ENCODE assay signal across 16 cellular contexts in genomic region chr19:17902701-17903100, GRCh38. TPM values are rescaled to one million over a fixed set of nuclear protein-coding genes. Genes with fewer than 3 reads are reported as not detected.
DNase-seq lines count a peak whose midpoint lies in the region; ATAC-seq, FAIRE-seq and TF ChIP-seq lines count a peak whose summit lies in the region.
"Had no signal": no experiment of that assay in that cellular context is flagged by ENCODE, and none has a peak within 500 bp of the region (broad histone marks: within the 10 kb centered on the region; RNA-seq: fewer than 3 reads in every experiment).

No MANE protein-coding gene starts in this region.

- no peak for TF ChIP-seq RAD21 in SK-N-SH (IDR thresholded peaks at IDR 0.05; ENCODE audit: low read length)
- no peak for TF ChIP-seq RAD21 in H1 (IDR thresholded peaks at IDR 0.05 in 1 of 2, conservative IDR thresholded peaks at IDR 0.05 in 1 of 2; ENCODE audit: low read depth in 2 of 2, low read length in 2 of 2)

- no peaks in the 10 kb centered on the region for H4K20me1 ChIP-seq in SK-N-SH (ENCODE audit: insufficient read depth)
- no peaks in the 10 kb centered on the region for H4K20me1 ChIP-seq in H1 (replicated peaks in 1 of 2; ENCODE audit: control insufficient read depth in 1 of 2, insufficient read depth in 2 of 2, low read length in 2 of 2)

- TF ChIP-seq POLR2A in H1 (IDR thresholded peaks at IDR 0.05; ENCODE audit: control extremely low read depth in 1 of 2, low read depth in 2 of 2, low read length in 2 of 2): no peak

- no peak overlapping the region for H4K5ac ChIP-seq in H1 (ENCODE audit: insufficient read length, low read depth, low read length)

- intact Hi-C loops in Caco-2 (cut with micrococcal nuclease; ENCODE audit: unreplicated experiment): no loop called here

- H3K18ac ChIP-seq in H1 (ENCODE audit: extremely low read depth, low read length): no peak overlapping the region

- no TSS peak for BruUV-seq in Caco-2 (replicated peaks; lab: Mats Ljungman, UMichigan)

- H2AFZ ChIP-seq in SK-N-SH (ENCODE audit: low read depth) (peak overlapping the region; percentile 63), H1 (ENCODE audit: low read length) (peak overlapping the region; percentile 27; the same call in 1 of the 2 replicates)

- DNase-seq in SK-N-SH (no peak), NCI-H446 (lab: John Stamatoyannopoulos, UW) (peak; percentile 62 to 86), H1 (ENCODE audit: low read depth in 1 of 2, low spot score in 2 of 2) (no peak), smooth muscle cell of the brain vasculature (ENCODE audit: low read depth, low spot score) (peak; percentile 28), HT-29 (ENCODE audit: low spot score) (no peak), activated gamma-delta T cell (lab: John Stamatoyannopoulos, UW) (no peak), Caco-2 (no peak)
- DNase-seq: NCI-H1436 treated with DMSO at 0.1 percent for 48 hours; stimulated activated CD8-positive, alpha-beta memory T cell treated with anti-CD3 and anti-CD28 coated beads, Interleukin-4, amount 100 ng/mL, for 48 hours had no signal

- no peaks in the 10 kb centered on the region for H3K9me3 ChIP-seq in SK-N-SH
- H3K9me3 ChIP-seq in H1 (ENCODE audit: insufficient read depth in 2 of 2, low read depth in 1 of 2, low read length in 1 of 2): peaks cover 8 to 10% of the 10 kb centered on the region in 2 experiments; a peak in 3 of 4 replicates
- H3K9me3 ChIP-seq in Caco-2: 0 out of 2 replicates have a peak, but pooled peaks cover 2% of the 10 kb centered on the region

- H4K8ac ChIP-seq in H1 (ENCODE audit: extremely low read depth, insufficient read depth, low read length): no peak overlapping the region

- 36% methylated on average over 5 of the region's 6 CpGs for WGBS in SK-N-SH (ENCODE audit: low lambda C conversion rate)
- 90% methylated on average over 6 of the region's 6 CpGs; no CpG with 5 or more reads in 1 of the 2 experiments for WGBS in H1 (ENCODE audit: extremely low coverage in 1 of 2, insufficient coverage in 1 of 2, insufficient read length in 1 of 2, insufficient replicate concordance in 2 of 2, low coverage in 1 of 2, low lambda C conversion rate in 2 of 2, missing lambda C conversion rate in 1 of 2), 2 experiments

- no peaks in the 10 kb centered on the region for H3K36me3 Mint-ChIP-seq in Caco-2 (ENCODE audit: insufficient read depth, unreplicated experiment)
- H3K36me3 Mint-ChIP-seq: activated naive CD4-positive, alpha-beta T cell treated with anti-CD3 and anti-CD28 coated beads, Interleukin-2, amount 50 U/mL, for 24 hours had no signal

- H3K79me1 ChIP-seq in H1 (ENCODE audit: low read depth, low read length): no peaks in the 10 kb centered on the region

- H3K4me2 ChIP-seq in SK-N-SH (0 out of 2 replicates have a peak overlapping the region, but pooled peaks have one; percentile 15), H1 (ENCODE audit: insufficient read depth in 1 of 2, low read depth in 2 of 2, low read length in 2 of 2) (no peak overlapping the region)

- FAIRE-seq in H1 (lab: Jason Lieb, UNC): no peak
- FAIRE-seq: G401.6 had no signal

- H2BK12ac ChIP-seq in H1 (ENCODE audit: low read depth, low read length): no peak overlapping the region

- no peak overlapping the region for H3K27ac ChIP-seq in SK-N-SH (ENCODE audit: low read depth in 2 of 2, low read length in 1 of 2)
- peak overlapping the region; percentile 2; the same call in 1 of the 2 replicates for H3K27ac ChIP-seq in H1 (ENCODE audit: low read depth, low read length)

- no peak overlapping the region for H3K4me3 ChIP-seq in SK-N-SH (ENCODE audit: low read depth in 2 of 2, low read length in 1 of 2)
- H3K4me3 ChIP-seq in H1 (ENCODE audit: extremely low read depth in 1 of 4, insufficient read depth in 2 of 4, low read depth in 3 of 4, low read length in 4 of 4): no peak overlapping the region
- no peak overlapping the region for H3K4me3 ChIP-seq in Caco-2 (ENCODE audit: low read depth, low read length)
- H3K4me3 ChIP-seq: lung had no signal

- CTCF ChIA-PET in SK-N-SH (lab: Yijun Ruan, JAX) (no interaction called here), H1 (lab: Charles Lee; ENCODE audit: partially characterized antibody) (no interaction called here), Caco-2 (lab: Charles Lee) (no interaction called here)

- H3K9me3 Mint-ChIP-seq in Caco-2 (ENCODE audit: unreplicated experiment): no peaks in the 10 kb centered on the region
- H3K9me3 Mint-ChIP-seq: activated naive CD4-positive, alpha-beta T cell treated with anti-CD3 and anti-CD28 coated beads, Interleukin-2, amount 50 U/mL, for 24 hours; T-helper 1 cell treated with Interleukin-12 subunit alpha and Interleukin-12 subunit beta and Interleukin-4 antibody, amounts not matched to agents 30 μg/mL and 1 μg/mL, for 36 hours had no signal

- peak overlapping the region; percentile 75; the same call in 1 of the 2 replicates for H2AK5ac ChIP-seq in H1 (ENCODE audit: low read depth, low read length)

- peaks cover 4% of the 10 kb centered on the region for H3K27me3 Mint-ChIP-seq in Caco-2 (ENCODE audit: insufficient read depth, unreplicated experiment)
- H3K27me3 Mint-ChIP-seq: activated naive CD4-positive, alpha-beta T cell treated with anti-CD3 and anti-CD28 coated beads, Interleukin-2, amount 50 U/mL, for 24 hours had no signal

- H2BK120ac ChIP-seq in H1 (replicated peaks; ENCODE audit: low read depth, low read length): no peak overlapping the region

- TF ChIP-seq EP300 in SK-N-SH (IDR thresholded peaks at IDR 0.05; ENCODE audit: borderline replicate concordance in 1 of 2, low read depth in 1 of 2, low read length in 1 of 2): no peak
- TF ChIP-seq EP300 in H1 (IDR thresholded peaks at IDR 0.05; ENCODE audit: borderline replicate concordance in 1 of 2, low read depth in 2 of 2, low read length in 2 of 2): no peak

- H3F3A ChIP-seq in SK-N-SH (replicated peaks; ENCODE audit: insufficient read depth): no peaks in the 10 kb centered on the region

- H3K27me3 ChIP-seq in SK-N-SH (ENCODE audit: insufficient read depth) (peaks cover 18% of the 10 kb centered on the region; the same call in 1 of the 2 replicates), H1 (replicated peaks in 1 of 4; ENCODE audit: control insufficient read depth in 3 of 4, extremely low read depth in 1 of 4, insufficient read depth in 3 of 4, low read length in 3 of 4) (no peaks in the 10 kb centered on the region), Caco-2 (replicated peaks; ENCODE audit: control insufficient read depth, insufficient read depth, low read length) (no peaks in the 10 kb centered on the region)

- H3K27ac Mint-ChIP-seq in Caco-2 (ENCODE audit: unreplicated experiment): no peak overlapping the region
- H3K27ac Mint-ChIP-seq: activated naive CD4-positive, alpha-beta T cell treated with anti-CD3 and anti-CD28 coated beads, Interleukin-2, amount 50 U/mL, for 24 hours; T-helper 1 cell treated with Interleukin-12 subunit alpha and Interleukin-12 subunit beta and Interleukin-4 antibody, amounts not matched to agents 30 μg/mL and 1 μg/mL, for 36 hours had no signal

- no peak overlapping the region for H3K4ac ChIP-seq in H1 (replicated peaks; ENCODE audit: insufficient read length, low read depth, low read length)

- H3K4me1 Mint-ChIP-seq in Caco-2 (ENCODE audit: low read depth, unreplicated experiment): no peaks in the 10 kb centered on the region
- H3K4me1 Mint-ChIP-seq: activated naive CD4-positive, alpha-beta T cell treated with anti-CD3 and anti-CD28 coated beads, Interleukin-2, amount 50 U/mL, for 24 hours had no signal

- no peak overlapping the region for H3K56ac ChIP-seq in H1 (replicated peaks; ENCODE audit: insufficient read length, low read depth, low read length)

- H3K14ac ChIP-seq in H1 (ENCODE audit: insufficient read length): no peak overlapping the region

- H2BK15ac ChIP-seq in H1 (ENCODE audit: low read length): no peak overlapping the region

- peak overlapping the region; percentile 81; the same call in 1 of the 2 replicates for H2BK5ac ChIP-seq in H1 (ENCODE audit: low read depth, low read length)

- H3K36me3 ChIP-seq in SK-N-SH (replicated peaks in 1 of 2; ENCODE audit: control insufficient read depth in 1 of 2, insufficient read depth in 2 of 2, low read length in 1 of 2) (no peaks in the 10 kb centered on the region), H1 (ENCODE audit: control insufficient read depth in 2 of 4, insufficient read depth in 4 of 4, low read length in 3 of 4) (no peaks in the 10 kb centered on the region), Caco-2 (ENCODE audit: control insufficient read depth, insufficient read depth, low read length) (no peaks in the 10 kb centered on the region)

- no peaks in the 10 kb centered on the region for H3K79me2 ChIP-seq in SK-N-SH (ENCODE audit: insufficient read depth)
- no peaks in the 10 kb centered on the region for H3K79me2 ChIP-seq in H1 (ENCODE audit: control insufficient read depth in 1 of 2, insufficient read depth in 2 of 2, low read length in 2 of 2)

- no peak overlapping the region for H3K4me3 Mint-ChIP-seq in Caco-2 (ENCODE audit: unreplicated experiment)
- H3K4me3 Mint-ChIP-seq: activated naive CD4-positive, alpha-beta T cell treated with anti-CD3 and anti-CD28 coated beads, Interleukin-2, amount 50 U/mL, for 24 hours; T-helper 1 cell treated with Interleukin-12 subunit alpha and Interleukin-12 subunit beta and Interleukin-4 antibody, amounts not matched to agents 30 μg/mL and 1 μg/mL, for 36 hours had no signal

- no peak for TF ChIP-seq CTCF in SK-N-SH (IDR thresholded peaks at IDR 0.05)
- TF ChIP-seq CTCF in H1 (IDR thresholded peaks at IDR 0.05; ENCODE audit: control extremely low read depth in 1 of 3, insufficient read depth in 1 of 3, low read depth in 1 of 3, low read length in 3 of 3): no peak
- no peak for TF ChIP-seq CTCF in Caco-2 (IDR thresholded peaks at IDR 0.05; ENCODE audit: insufficient read depth in 1 of 2, low read depth in 1 of 2, low read length in 1 of 2, severe bottlenecking in 1 of 2, unreplicated experiment in 1 of 2)

- H3K4me1 ChIP-seq in SK-N-SH (ENCODE audit: control insufficient read depth in 1 of 2, insufficient read depth in 2 of 2, low read depth in 1 of 2, low read length in 1 of 2) (no peaks in the 10 kb centered on the region; a peak in 1 of 4 replicates), H1 (replicated peaks in 1 of 4; ENCODE audit: control insufficient read depth in 3 of 4, insufficient read depth in 4 of 4, low read length in 3 of 4) (no peaks in the 10 kb centered on the region), Caco-2 (no peaks in the 10 kb centered on the region)

- H3K23ac ChIP-seq in H1 (ENCODE audit: insufficient read length): no peak overlapping the region

- H3K9ac ChIP-seq in SK-N-SH (no peak overlapping the region), H1 (replicated peaks in 1 of 4; ENCODE audit: extremely low read depth in 1 of 4, low read depth in 3 of 4, low read length in 3 of 4) (no peak overlapping the region)

- POLR2A ChIA-PET in SK-N-SH (lab: Yijun Ruan, JAX) (no interaction called here), H1 (lab: Charles Lee; ENCODE audit: partially characterized antibody) (no interaction called here), Caco-2 (lab: Charles Lee) (no interaction called here)

- ATAC-seq in SK-N-SH treated with all-trans-retinoic acid at 6 μM for 48 hours: no peak

- H4K91ac ChIP-seq in H1 (replicated peaks; ENCODE audit: insufficient read length, low read length): no peak overlapping the region

- no peak overlapping the region for H2BK20ac ChIP-seq in H1 (ENCODE audit: low read length)

- no peaks in the 10 kb centered on the region for H3K9me2 ChIP-seq in SK-N-SH

- no peaks in the 10 kb centered on the region for H3K23me2 ChIP-seq in H1 (ENCODE audit: low read depth, low read length)

RNA-seq across cellular contexts. Expression of gene CCDC124, which starts 30.1 kb away (rescaled TPM):
- polyA plus RNA-seq in SK-N-SH (2012; rRNA removed) (157 and 231 TPM in 2 replicates), H1 (2011; rRNA removed) (95.2 and 135 TPM in 2 replicates)
- 136 and 171 TPM in 2 replicates for polyA plus RNA-seq in SK-N-SH (2012; cell fraction: cytosol; rRNA removed)
- polyA plus RNA-seq in SK-N-SH (2012; cell fraction: nucleus; rRNA removed): 162 and 202 TPM in 2 replicates
- total RNA-seq in H1 (2021; fragmentation: NEBNext Ultra II Directional; extraction: Animal tissue kit (Norgen Biotek cat#: 25700)): 101 and 103 TPM in 2 replicates
- polyA plus RNA-seq in H1 (2011; cell fraction: cytosol; rRNA removed): 144 TPM
- 88.6 TPM for polyA plus RNA-seq in H1 (2011; cell fraction: nucleus; rRNA removed)
- 87.6 to 144 TPM (median 124 TPM) in 4 replicates for polyA plus RNA-seq in H1 (2012, experiment 1 of 2)
- polyA plus RNA-seq in H1 (2012, experiment 2 of 2): 94.8 TPM
- polyA plus RNA-seq in H1 (2013, experiment 1 of 2): 71.0 TPM
- polyA plus RNA-seq in H1 (2013, experiment 2 of 2): 71.2 TPM
- 5.9 and 7.2 TPM in 2 replicates for polyA minus RNA-seq in H1 (2011; rRNA and poly(A)+ RNA removed)
- 27.8 TPM for polyA minus RNA-seq in H1 (2011; cell fraction: cytosol; rRNA and poly(A)+ RNA removed)
- polyA minus RNA-seq in H1 (2011; cell fraction: nucleus; rRNA and poly(A)+ RNA removed): 20.0 TPM
- total RNA-seq in HT-29 (2014; rRNA removed; shearing (Covaris generic)): 77.2 and 85.3 TPM in 2 replicates
- 73.3 TPM in 2 replicates for total RNA-seq in Caco-2 (2022)

RNA-seq across cellular contexts. Expression of gene SLC5A5, which starts 31.0 kb away (rescaled TPM):
- 0.02 TPM in 2 replicates for polyA plus RNA-seq in SK-N-SH (2012; rRNA removed)
- 0.01 TPM in 1 of 2 replicates, not detected in the other for polyA plus RNA-seq in SK-N-SH (2012; cell fraction: cytosol; rRNA removed)
- polyA plus RNA-seq in SK-N-SH (2012; cell fraction: nucleus; rRNA removed): 0.01 and 0.02 TPM in 2 replicates
- total RNA-seq in H1 (2021; fragmentation: NEBNext Ultra II Directional; extraction: Animal tissue kit (Norgen Biotek cat#: 25700)): 1.2 and 1.5 TPM in 2 replicates
- 1.8 and 2.2 TPM in 2 replicates for polyA plus RNA-seq in H1 (2011; rRNA removed)
- 1.8 TPM for polyA plus RNA-seq in H1 (2011; cell fraction: cytosol; rRNA removed)
- 3.6 TPM for polyA plus RNA-seq in H1 (2011; cell fraction: nucleus; rRNA removed)
- polyA plus RNA-seq in H1 (2012, experiment 1 of 2): 0.98 to 2.3 TPM (median 1.7 TPM) in 4 replicates
- polyA plus RNA-seq in H1 (2012, experiment 2 of 2): 1.1 TPM
- polyA plus RNA-seq in H1 (2013, experiment 1 of 2): 1.4 TPM
- polyA plus RNA-seq in H1 (2013, experiment 2 of 2): 1.7 TPM
- polyA minus RNA-seq in H1 (2011; rRNA and poly(A)+ RNA removed): 1.4 and 1.9 TPM in 2 replicates
- polyA minus RNA-seq in H1 (2011; cell fraction: cytosol; rRNA and poly(A)+ RNA removed): 3.1 TPM
- polyA minus RNA-seq in H1 (2011; cell fraction: nucleus; rRNA and poly(A)+ RNA removed): 2.7 TPM
- total RNA-seq in HT-29 (2014; rRNA removed; shearing (Covaris generic)): not detected in 2 replicates
- total RNA-seq in Caco-2 (2022): 0.43 TPM in 1 of 2 replicates, not detected in the other
- total RNA-seq: dermis microvascular lymphatic vessel endothelial cell, urinary bladder had no signal
- polyA plus RNA-seq: urinary bladder had no signal

RNA-seq across cellular contexts. Expression of gene RPL18A, which starts 43.0 kb away (rescaled TPM):
- polyA plus RNA-seq in SK-N-SH (2012; rRNA removed): 2,138 and 2,695 TPM in 2 replicates
- polyA plus RNA-seq in SK-N-SH (2012; cell fraction: cytosol; rRNA removed): 1,924 and 2,091 TPM in 2 replicates
- polyA plus RNA-seq in SK-N-SH (2012; cell fraction: nucleus; rRNA removed): 669 and 951 TPM in 2 replicates
- 2,749 and 2,894 TPM in 2 replicates for total RNA-seq in H1 (2021; fragmentation: NEBNext Ultra II Directional; extraction: Animal tissue kit (Norgen Biotek cat#: 25700))
- 3,938 and 5,258 TPM in 2 replicates for polyA plus RNA-seq in H1 (2011; rRNA removed)
- 4,102 TPM for polyA plus RNA-seq in H1 (2011; cell fraction: cytosol; rRNA removed)
- polyA plus RNA-seq in H1 (2011; cell fraction: nucleus; rRNA removed): 3,741 TPM
- 2,900 to 4,037 TPM (median 3,755 TPM) in 4 replicates for polyA plus RNA-seq in H1 (2012, experiment 1 of 2)
- 5,025 TPM for polyA plus RNA-seq in H1 (2012, experiment 2 of 2)
- polyA plus RNA-seq in H1 (2013, experiment 1 of 2): 2,492 TPM
- polyA plus RNA-seq in H1 (2013, experiment 2 of 2): 2,474 TPM
- polyA minus RNA-seq in H1 (2011; rRNA and poly(A)+ RNA removed): 555 and 636 TPM in 2 replicates
- polyA minus RNA-seq in H1 (2011; cell fraction: cytosol; rRNA and poly(A)+ RNA removed): 2,052 TPM
- 752 TPM for polyA minus RNA-seq in H1 (2011; cell fraction: nucleus; rRNA and poly(A)+ RNA removed)
- total RNA-seq in HT-29 (2014; rRNA removed; shearing (Covaris generic)): 2,120 and 2,211 TPM in 2 replicates
- total RNA-seq in Caco-2 (2022): 1,599 and 1,686 TPM in 2 replicates

RNA-seq across cellular contexts. Expression of gene JAK3, which starts 54.9 kb away (rescaled TPM):
- 1.3 and 2.0 TPM in 2 replicates for polyA plus RNA-seq in SK-N-SH (2012; rRNA removed)
- 0.67 and 0.71 TPM in 2 replicates for polyA plus RNA-seq in SK-N-SH (2012; cell fraction: cytosol; rRNA removed)
- 6.4 and 7.2 TPM in 2 replicates for polyA plus RNA-seq in SK-N-SH (2012; cell fraction: nucleus; rRNA removed)
- 3.2 and 4.0 TPM in 2 replicates for total RNA-seq in H1 (2021; fragmentation: NEBNext Ultra II Directional; extraction: Animal tissue kit (Norgen Biotek cat#: 25700))
- polyA plus RNA-seq in H1 (2011; rRNA removed): 4.7 TPM in 2 replicates
- polyA plus RNA-seq in H1 (2011; cell fraction: cytosol; rRNA removed): 3.2 TPM
- polyA plus RNA-seq in H1 (2011; cell fraction: nucleus; rRNA removed): 4.1 TPM
- 2.1 to 3.0 TPM (median 2.5 TPM) in 4 replicates for polyA plus RNA-seq in H1 (2012, experiment 1 of 2)
- polyA plus RNA-seq in H1 (2012, experiment 2 of 2): 1.9 TPM
- 3.3 TPM for polyA plus RNA-seq in H1 (2013, experiment 1 of 2)
- polyA plus RNA-seq in H1 (2013, experiment 2 of 2): 3.3 TPM
- polyA minus RNA-seq in H1 (2011; rRNA and poly(A)+ RNA removed): 3.8 and 4.4 TPM in 2 replicates
- polyA minus RNA-seq in H1 (2011; cell fraction: cytosol; rRNA and poly(A)+ RNA removed): 3.1 TPM
- 2.7 TPM for polyA minus RNA-seq in H1 (2011; cell fraction: nucleus; rRNA and poly(A)+ RNA removed)
- total RNA-seq in HT-29 (2014; rRNA removed; shearing (Covaris generic)): 0.23 and 0.31 TPM in 2 replicates
- not detected in 2 replicates for total RNA-seq in Caco-2 (2022)

Comparison
In these comparisons a context has a peak if more than half of its experiments do, and no peak if none do; other contexts are left out.
1. DNase-seq: peak in NCI-H446 (2 of 2) and smooth muscle cell of the brain vasculature (single experiment); none in SK-N-SH (single experiment), H1 (0 of 2), HT-29 (single experiment), activated gamma-delta T cell (single experiment) and Caco-2 (0 of 2).